12 cellular contexts compared by ENCODE assay signal in the genomic region with DNA sequence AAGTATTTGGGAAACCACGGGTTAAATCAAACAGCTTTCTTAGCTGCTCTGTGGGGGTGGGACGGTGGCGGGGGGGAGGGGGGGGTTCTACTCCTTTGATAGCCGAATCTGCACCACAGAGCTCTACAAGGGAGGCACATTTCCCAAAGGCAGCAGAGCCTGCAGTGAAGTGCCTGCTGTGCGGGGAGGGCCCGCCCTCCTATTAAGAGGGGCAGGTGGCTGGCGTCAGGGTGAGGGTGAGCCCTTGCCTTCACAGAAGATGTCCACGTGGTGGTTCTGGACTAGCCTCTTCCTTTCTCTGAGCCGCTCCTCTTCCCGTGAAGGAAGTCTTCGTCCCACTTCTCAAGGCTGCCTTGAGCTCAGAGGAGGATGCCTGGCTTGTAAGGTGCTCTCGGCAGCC.
A peak's percentile ranks its signal among the peaks of the same experiment; 100 is the strongest.
DNase-seq lines count a peak whose midpoint lies in the region; ATAC-seq and TF ChIP-seq lines count a peak whose summit lies in the region.
"Had no signal": no experiment of that assay in that cellular context is flagged by ENCODE, and none has a peak within 500 bp of the region (broad histone marks: within the 10 kb centered on the region; RNA-seq: fewer than 3 reads in every experiment).

No MANE protein-coding gene starts in this region.

- TF ChIP-seq POLR2A in ovary (IDR thresholded peaks at IDR 0.05): peak; percentile 22
- TF ChIP-seq POLR2A in right lobe of liver (IDR thresholded peaks at IDR 0.05): no peak

- 6 to 15% (median 9%) methylated on average over 12 of the region's 12 CpGs for WGBS in ovary, 3 donors
- 30% methylated on average over 6 of the region's 12 CpGs for WGBS in right lobe of liver (ENCODE audit: insufficient coverage, low coverage, low lambda C conversion rate, missing lambda C conversion rate)

- TF ChIP-seq CTCF in left ventricle myocardium inferior (IDR thresholded peaks at IDR 0.05; ENCODE audit: borderline replicate concordance) (no peak), ovary (IDR thresholded peaks at IDR 0.05) (no peak), GM20000 (IDR thresholded peaks at IDR 0.05; ENCODE audit: extremely low read depth, missing control alignments) (no peak), right lobe of liver (IDR thresholded peaks at IDR 0.05) (no peak)

- H3K27ac ChIP-seq in left ventricle myocardium inferior (replicated peaks): peak overlapping the region; percentile 74
- H3K27ac ChIP-seq in ovary: peak overlapping the region; percentile 74 to 91
- no peak overlapping the region for H3K27ac ChIP-seq in right lobe of liver

- peaks cover 35% of the 10 kb centered on the region for H3K27me3 ChIP-seq in left ventricle myocardium inferior (ENCODE audit: low read depth)
- no peaks in the 10 kb centered on the region for H3K27me3 ChIP-seq in ovary
- H3K27me3 ChIP-seq in right lobe of liver: no peaks in the 10 kb centered on the region
- no peaks in the 10 kb centered on the region for H3K27me3 ChIP-seq in HAP-1 (ENCODE audit: low read depth)
- H3K27me3 ChIP-seq: BE2C, testis had no signal

- DNase-seq in AG08395 (ENCODE audit: low spot score) (peak; percentile 16), NCI-H774 (lab: John Stamatoyannopoulos, UW) (peak; percentile 37), left ventricle myocardium inferior (no peak), ovary (peak; percentile 76 to 84 (median 80)), GM20000 (ENCODE audit: low spot score) (no peak), T-helper 2 cell (no peak), right lobe of liver (no peak), HAP-1 (ENCODE audit: low spot score in 2 of 2) (no peak)
- DNase-seq: BE2C, kidney, NCI-H2171 treated with DMSO at 0.1 percent for 48 hours, testis had no signal

- H3K4me3 ChIP-seq in left ventricle myocardium inferior (no peak overlapping the region), ovary (no peak overlapping the region), right lobe of liver (no peak overlapping the region), HAP-1 (no peak overlapping the region)
- H3K4me3 ChIP-seq: testis had no signal

- intact Hi-C loops in left ventricle myocardium inferior (cut with micrococcal nuclease) (no loop called here), ovary (cut with DNase I) (loop anchor here in 1 of 4 donors (10.0 kb wide), 1 partner anchor 174 kb away; a partner anchor contains a TSS), right lobe of liver (cut with DNase I) (no loop called here)

- H3K9me3 ChIP-seq in left ventricle myocardium inferior (replicated peaks): peaks cover 41% of the 10 kb centered on the region
- peaks cover 0 to 3% of the 10 kb centered on the region in 2 donors for H3K9me3 ChIP-seq in ovary
- peaks cover 0 to 10% (median 0%) of the 10 kb centered on the region in 4 donors for H3K9me3 ChIP-seq in right lobe of liver
- no peaks in the 10 kb centered on the region; the same call in 1 of the 2 replicates for H3K9me3 ChIP-seq in HAP-1
- H3K9me3 ChIP-seq: BE2C, testis had no signal

- H3K4me1 ChIP-seq in left ventricle myocardium inferior (peaks cover 8% of the 10 kb centered on the region), ovary (ENCODE audit: insufficient read depth) (peaks cover 14% of the 10 kb centered on the region), right lobe of liver (no peaks in the 10 kb centered on the region), HAP-1 (no peaks in the 10 kb centered on the region)
- H3K4me1 ChIP-seq: BE2C had no signal

- H3K36me3 ChIP-seq in left ventricle myocardium inferior: no peaks in the 10 kb centered on the region
- no peaks in the 10 kb centered on the region for H3K36me3 ChIP-seq in ovary
- no peaks in the 10 kb centered on the region for H3K36me3 ChIP-seq in right lobe of liver
- no peaks in the 10 kb centered on the region for H3K36me3 ChIP-seq in HAP-1 (replicated peaks)
- H3K36me3 ChIP-seq: BE2C had no signal

- in situ Hi-C loops in HAP-1 (cut with MboI; ENCODE audit: low sequenced_read_pairs): no loop called here

- no peak for ATAC-seq in right lobe of liver

- TF ChIP-seq EP300 in ovary (IDR thresholded peaks at IDR 0.05): no peak

Comparison
In these comparisons a context has a peak if more than half of its experiments do, and no peak if none do; other contexts are left out.
1. DNase-seq: peak in AG08395 (single experiment), NCI-H774 (single experiment) and ovary (5 of 5); none in left ventricle myocardium inferior (single experiment), GM20000 (single experiment), T-helper 2 cell (0 of 5), right lobe of liver (0 of 3) and HAP-1 (0 of 2).
2. H3K27ac ChIP-seq: peak in left ventricle myocardium inferior (single experiment) and ovary (2 of 2); none in right lobe of liver (0 of 3).